12 cellular contexts compared by ENCODE assay signal in genomic region chr3:141384157-141384556, GRCh38. TPM values are rescaled to one million over a fixed set of nuclear protein-coding genes. Genes with fewer than 3 reads are reported as not detected.
DNase-seq lines count a peak whose midpoint lies in the region; FAIRE-seq and TF ChIP-seq lines count a peak whose summit lies in the region.
"Had no signal": no experiment of that assay in that cellular context is flagged by ENCODE, and none has a peak within 500 bp of the region (broad histone marks: within the 10 kb centered on the region; RNA-seq: fewer than 3 reads in every experiment).

No MANE protein-coding gene starts in this region.

- H3K27me3 ChIP-seq in ACC112 (ENCODE audit: insufficient read depth, low read length) (no peaks in the 10 kb centered on the region), astrocyte (ENCODE audit: insufficient read depth, low read length) (no peaks in the 10 kb centered on the region)
- H3K27me3 ChIP-seq: heart left ventricle, neutrophil had no signal

- H3K79me2 ChIP-seq in ACC112 (ENCODE audit: control insufficient read depth, insufficient read depth, low read length, unreplicated experiment) (peaks cover 78% of the 10 kb centered on the region), astrocyte (ENCODE audit: insufficient read depth, low read length) (peaks cover 24% of the 10 kb centered on the region)

- no peak overlapping the region for H3K27ac Mint-ChIP-seq in astrocyte (ENCODE audit: unreplicated experiment)
- H3K27ac Mint-ChIP-seq in mesothelial cell of epicardium = peak overlapping the region; percentile 89
- no peak overlapping the region for H3K27ac Mint-ChIP-seq in CD14-positive monocyte
- H3K27ac Mint-ChIP-seq: H9 had no signal

- no peak for FAIRE-seq in astrocyte (lab: Jason Lieb, UNC)

- peak; percentile 43 for DNase-seq in NCI-H1092 (lab: John Stamatoyannopoulos, UW)
- DNase-seq in astrocyte (ENCODE audit: low read depth) = peak; percentile 54
- no peak for DNase-seq in mesothelial cell of epicardium (ENCODE audit: low spot score in 2 of 2, unreplicated experiment in 2 of 2)
- DNase-seq in stimulated activated CD8-positive, alpha-beta memory T cell treated with anti-CD3 and anti-CD28 coated beads, Interleukin-4, amount 100 ng/mL, for 48 hours = no peak
- DNase-seq in activated T-cell treated with anti-CD3 and anti-CD28 coated beads, Interleukin-2, amount 50 U/mL, for 1 hour = no peak
- no peak for DNase-seq in CD14-positive monocyte (ENCODE audit: low spot score)
- no peak for DNase-seq in NCI-H2029 treated with DMSO at 0.1 percent for 48 hours (lab: John Stamatoyannopoulos, UW)
- DNase-seq: H9, heart left ventricle, NCI-H510A had no signal

- no peaks in the 10 kb centered on the region for H4K20me1 ChIP-seq in astrocyte (ENCODE audit: insufficient read depth, low read length)

- H2AFZ ChIP-seq in ACC112 (ENCODE audit: low read length, unreplicated experiment) = no peak overlapping the region
- H2AFZ ChIP-seq in astrocyte (ENCODE audit: low read depth, low read length) = no peak overlapping the region

- intact Hi-C loops in CD14-positive monocyte (cut with micrococcal nuclease) = no loop called here

- H3K27ac ChIP-seq in ACC112 (ENCODE audit: low read depth, low read length) = peak overlapping the region; percentile 96
- H3K27ac ChIP-seq in astrocyte (ENCODE audit: low read depth, low read length) = peak overlapping the region; percentile 59
- H3K27ac ChIP-seq: neutrophil had no signal

- TF ChIP-seq CTCF in astrocyte (IDR thresholded peaks at IDR 0.05; ENCODE audit: insufficient read depth, low read depth, low read length) = no peak
- no peak for TF ChIP-seq CTCF in mesothelial cell of epicardium (IDR thresholded peaks at IDR 0.05; ENCODE audit: unreplicated experiment)
- TF ChIP-seq CTCF in CD14-positive monocyte (IDR thresholded peaks at IDR 0.05) = no peak

- H3K4me3 ChIP-seq in ACC112 (ENCODE audit: low read depth, low read length) (peak overlapping the region; percentile 76), astrocyte (ENCODE audit: insufficient read depth, low read depth, low read length) (no peak overlapping the region)
- H3K4me3 ChIP-seq: heart left ventricle had no signal

- H3K9me3 Mint-ChIP-seq in astrocyte (ENCODE audit: unreplicated experiment) = no peaks in the 10 kb centered on the region
- no peaks in the 10 kb centered on the region for H3K9me3 Mint-ChIP-seq in mesothelial cell of epicardium
- H3K9me3 Mint-ChIP-seq in CD14-positive monocyte = no peaks in the 10 kb centered on the region
- H3K9me3 Mint-ChIP-seq: H9 had no signal

- H3K4me1 ChIP-seq in ACC112 (ENCODE audit: control insufficient read depth, insufficient read depth, low read length, unreplicated experiment) = peaks cover 58% of the 10 kb centered on the region
- H3K4me1 ChIP-seq in astrocyte (ENCODE audit: insufficient read depth, low read length) = peaks cover 19% of the 10 kb centered on the region

- H3K9ac ChIP-seq in astrocyte (ENCODE audit: low read length) = peak overlapping the region; percentile 53

- H3K4me1 Mint-ChIP-seq in astrocyte (ENCODE audit: low read depth, unreplicated experiment) = peaks cover 11% of the 10 kb centered on the region
- peaks cover 63% of the 10 kb centered on the region for H3K4me1 Mint-ChIP-seq in mesothelial cell of epicardium
- peaks cover 3% of the 10 kb centered on the region for H3K4me1 Mint-ChIP-seq in CD14-positive monocyte

- peak overlapping the region; percentile 73 for H3K4me2 ChIP-seq in astrocyte (ENCODE audit: low read length)

- no peaks in the 10 kb centered on the region for H3K9me3 ChIP-seq in astrocyte (ENCODE audit: insufficient read depth, low read depth, low read length)
- H3K9me3 ChIP-seq: heart left ventricle, neutrophil had no signal

- H3K36me3 ChIP-seq in ACC112 (ENCODE audit: insufficient read depth, low read length) (peaks cover 45% of the 10 kb centered on the region), astrocyte (ENCODE audit: insufficient read depth, low read length) (peaks cover 51% of the 10 kb centered on the region)
- H3K36me3 ChIP-seq: neutrophil had no signal

- H3K27me3 Mint-ChIP-seq in astrocyte (ENCODE audit: low read depth, unreplicated experiment) (no peaks in the 10 kb centered on the region), mesothelial cell of epicardium (ENCODE audit: low read depth) (no peaks in the 10 kb centered on the region), CD14-positive monocyte (ENCODE audit: low read depth in 3 of 3) (peaks cover 0 to 1% (median 1%) of the 10 kb centered on the region in 3 donors)

- peaks cover 23% of the 10 kb centered on the region for H3K36me3 Mint-ChIP-seq in astrocyte (ENCODE audit: low read depth, unreplicated experiment)
- H3K36me3 Mint-ChIP-seq in mesothelial cell of epicardium = peaks cover 2% of the 10 kb centered on the region
- H3K36me3 Mint-ChIP-seq in CD14-positive monocyte = no peaks in the 10 kb centered on the region

- H3K4me3 Mint-ChIP-seq in astrocyte (ENCODE audit: unreplicated experiment) = no peak overlapping the region
- H3K4me3 Mint-ChIP-seq in mesothelial cell of epicardium = peak overlapping the region; percentile 44
- no peak overlapping the region for H3K4me3 Mint-ChIP-seq in CD14-positive monocyte
- H3K4me3 Mint-ChIP-seq: H9 had no signal

RNA-seq across cellular contexts. Expression of gene ZBTB38, which starts 15.9 kb away (rescaled TPM):
- 57.6 and 60.7 TPM in 2 replicates for total RNA-seq in astrocyte
- 44.4 to 46.7 TPM (median 46.3 TPM) in 3 replicates for total RNA-seq in mesothelial cell of epicardium
- 10 to 100 TPM; 19.0 to 28.5 TPM for polyA plus RNA-seq in CD14-positive monocyte

Comparison
In these comparisons a context has a peak if more than half of its experiments do, and no peak if none do; other contexts are left out.
1. DNase-seq: peak in NCI-H1092 (single experiment) and astrocyte (single experiment); none in mesothelial cell of epicardium (0 of 2), stimulated activated CD8-positive, alpha-beta memory T cell treated with anti-CD3 and anti-CD28 coated beads, Interleukin-4, amount 100 ng/mL, for 48 hours (single experiment), activated T-cell treated with anti-CD3 and anti-CD28 coated beads, Interleukin-2, amount 50 U/mL, for 1 hour (single experiment), CD14-positive monocyte (single experiment) and NCI-H2029 treated with DMSO at 0.1 percent for 48 hours (single experiment).